Comparison of ENCODE assay signal across 26 cellular contexts in genomic region chr15:95254263-95254662, GRCh38.
DNase-seq lines count a peak whose midpoint lies in the region; ATAC-seq, FAIRE-seq and TF ChIP-seq lines count a peak whose summit lies in the region.
"Had no signal": no experiment of that assay in that cellular context is flagged by ENCODE, and none has a peak within 500 bp of the region (broad histone marks: within the 10 kb centered on the region; RNA-seq: fewer than 3 reads in every experiment).

No MANE protein-coding gene starts in this region.

- H3K4me2 ChIP-seq in endothelial cell of umbilical vein (ENCODE audit: insufficient read depth, low read length) (peak overlapping the region; percentile 33), neural progenitor cell (no peak overlapping the region)

- dilution Hi-C loops in endothelial cell of umbilical vein (cut with MboI; ENCODE audit: extremely low pct_ligation_motif_present, low sequenced_read_pairs): no loop called here

- H3K9me3 ChIP-seq in left ventricle myocardium inferior (replicated peaks) (no peaks in the 10 kb centered on the region), endothelial cell of umbilical vein (replicated peaks; ENCODE audit: control insufficient read depth, insufficient read depth, low read length) (no peaks in the 10 kb centered on the region), right lobe of liver (no peaks in the 10 kb centered on the region), neural progenitor cell (ENCODE audit: low read depth) (no peaks in the 10 kb centered on the region)
- no peaks in the 10 kb centered on the region for H3K9me3 ChIP-seq in CD8-positive, alpha-beta T cell (ENCODE audit: low read length)

- H3K9ac ChIP-seq in endothelial cell of umbilical vein (replicated peaks; ENCODE audit: extremely low read depth, insufficient read depth, low read length) (no peak overlapping the region), neural progenitor cell (no peak overlapping the region)

- no peaks in the 10 kb centered on the region for H3F3A ChIP-seq in neural progenitor cell (ENCODE audit: low read depth)

- POLR2A ChIA-PET in endothelial cell of umbilical vein (lab: Charles Lee): no interaction called here
- POLR2A ChIA-PET in CD8-positive, alpha-beta T cell (lab: Charles Lee): no interaction called here

- H3K9me3 Mint-ChIP-seq in CD8-positive, alpha-beta T cell: no peaks in the 10 kb centered on the region
- H3K9me3 Mint-ChIP-seq in neural progenitor cell: no peaks in the 10 kb centered on the region
- H3K9me3 Mint-ChIP-seq: CD8-positive, alpha-beta memory T cell had no signal

- peak overlapping the region; percentile 5 for H2AFZ ChIP-seq in endothelial cell of umbilical vein (ENCODE audit: low read depth, low read length)
- H2AFZ ChIP-seq in neural progenitor cell (replicated peaks): no peak overlapping the region

- H4K20me1 ChIP-seq in endothelial cell of umbilical vein (replicated peaks; ENCODE audit: control insufficient read depth, extremely low read depth, insufficient read depth, low read length) (no peaks in the 10 kb centered on the region), neural progenitor cell (ENCODE audit: low read depth) (no peaks in the 10 kb centered on the region)

- H3K79me2 ChIP-seq in endothelial cell of umbilical vein (ENCODE audit: control insufficient read depth, insufficient read depth, low read length): no peaks in the 10 kb centered on the region
- H3K79me2 ChIP-seq in neural progenitor cell (ENCODE audit: low read depth): no peaks in the 10 kb centered on the region

- no peak for DNase-seq in left ventricle myocardium inferior
- no peak for DNase-seq in Right ventricle myocardium inferior (ENCODE audit: missing footprints)
- DNase-seq in endothelial cell of umbilical vein (ENCODE audit: low read depth, low spot score): peak; percentile 32
- no peak for DNase-seq in right lobe of liver
- no peak for DNase-seq in CD8-positive, alpha-beta T cell
- no peak for DNase-seq in activated CD8-positive, alpha-beta memory T cell treated with anti-CD3 and anti-CD28 coated beads, Interleukin-2, amount 50 U/mL, for 48 hours
- no peak for DNase-seq in neural progenitor cell (ENCODE audit: low spot score)
- DNase-seq in hypothalamus (lab: John Stamatoyannopoulos, UW): no peak
- DNase-seq: AML-193; C1 segment of cervical spinal cord; Calu3; CD8-positive, alpha-beta memory T cell; DMS153; Kasumi-1; NCI-H1694; NCI-H2081; NCI-H2171; NCI-H345; NCI-H524; NCI-H774; NK-92 treated with Interleukin-12 subunit alpha and Interleukin-12 subunit beta, amount 100 ng/mL, for 24 hours; SIG-M5 had no signal

- BruUV-seq in endothelial cell of umbilical vein (replicated peaks; lab: Mats Ljungman, UMichigan): no TSS peak

- H3K4me3 ChIP-seq in left ventricle myocardium inferior (no peak overlapping the region), endothelial cell of umbilical vein (replicated peaks in 1 of 3; ENCODE audit: insufficient read depth in 1 of 3, low read depth in 1 of 3, low read length in 3 of 3) (no peak overlapping the region), right lobe of liver (no peak overlapping the region), neural progenitor cell (no peak overlapping the region)
- H3K4me3 ChIP-seq in CD8-positive, alpha-beta T cell (ENCODE audit: low read depth, low read length): no peak overlapping the region

- H3K27me3 ChIP-seq in left ventricle myocardium inferior (ENCODE audit: low read depth) (no peaks in the 10 kb centered on the region), endothelial cell of umbilical vein (ENCODE audit: control insufficient read depth in 2 of 2, insufficient read depth in 2 of 2, low read length in 2 of 2) (no peaks in the 10 kb centered on the region), right lobe of liver (no peaks in the 10 kb centered on the region), neural progenitor cell (no peaks in the 10 kb centered on the region)
- no peaks in the 10 kb centered on the region for H3K27me3 ChIP-seq in CD8-positive, alpha-beta T cell (ENCODE audit: insufficient read depth, low read length)

- no peaks in the 10 kb centered on the region for H3K36me3 Mint-ChIP-seq in CD8-positive, alpha-beta T cell
- no peaks in the 10 kb centered on the region for H3K36me3 Mint-ChIP-seq in neural progenitor cell
- H3K36me3 Mint-ChIP-seq: CD8-positive, alpha-beta memory T cell had no signal

- H3K4me1 Mint-ChIP-seq in CD8-positive, alpha-beta T cell (ENCODE audit: low read depth): no peaks in the 10 kb centered on the region
- peaks cover 5% of the 10 kb centered on the region for H3K4me1 Mint-ChIP-seq in neural progenitor cell
- H3K4me1 Mint-ChIP-seq: CD8-positive, alpha-beta memory T cell had no signal

- H3K4me1 ChIP-seq in left ventricle myocardium inferior (peaks cover 7% of the 10 kb centered on the region), endothelial cell of umbilical vein (ENCODE audit: control insufficient read depth, extremely low read depth, insufficient read depth, low read length) (peaks cover 37% of the 10 kb centered on the region), right lobe of liver (no peaks in the 10 kb centered on the region), neural progenitor cell (peaks cover 12% of the 10 kb centered on the region)
- H3K4me1 ChIP-seq in CD8-positive, alpha-beta T cell (ENCODE audit: insufficient read depth, low read length): no peaks in the 10 kb centered on the region

- no peak for TF ChIP-seq POLR2A in endothelial cell of umbilical vein (IDR thresholded peaks at IDR 0.05; ENCODE audit: low read depth, low read length)
- no peak for TF ChIP-seq POLR2A in right lobe of liver (IDR thresholded peaks at IDR 0.05)

- peak overlapping the region; percentile 29 for H3K27ac ChIP-seq in left ventricle myocardium inferior (replicated peaks)
- peak overlapping the region; percentile 23 for H3K27ac ChIP-seq in endothelial cell of umbilical vein (ENCODE audit: insufficient read depth, low read depth, low read length)
- peak overlapping the region in 2 of 3 donors; percentile 3 to 34 for H3K27ac ChIP-seq in right lobe of liver
- H3K27ac ChIP-seq in CD8-positive, alpha-beta T cell (ENCODE audit: low read depth, low read length): no peak overlapping the region
- no peak overlapping the region for H3K27ac ChIP-seq in neural progenitor cell
- H3K27ac ChIP-seq: 22Rv1, RWPE1 had no signal

- no peaks in the 10 kb centered on the region for H3K36me3 ChIP-seq in left ventricle myocardium inferior
- no peaks in the 10 kb centered on the region for H3K36me3 ChIP-seq in endothelial cell of umbilical vein (ENCODE audit: control insufficient read depth in 2 of 2, extremely low read depth in 1 of 2, insufficient read depth in 2 of 2, low read length in 2 of 2)
- no peaks in the 10 kb centered on the region for H3K36me3 ChIP-seq in right lobe of liver
- H3K36me3 ChIP-seq in CD8-positive, alpha-beta T cell (ENCODE audit: insufficient read depth, low read length): no peaks in the 10 kb centered on the region
- no peaks in the 10 kb centered on the region for H3K36me3 ChIP-seq in neural progenitor cell

- peaks cover 15% of the 10 kb centered on the region for H3K27me3 Mint-ChIP-seq in CD8-positive, alpha-beta T cell (ENCODE audit: low read depth)
- H3K27me3 Mint-ChIP-seq in neural progenitor cell (ENCODE audit: insufficient read depth, low read depth): no peaks in the 10 kb centered on the region

- no peak overlapping the region for H3K27ac Mint-ChIP-seq in CD8-positive, alpha-beta T cell
- H3K27ac Mint-ChIP-seq in neural progenitor cell: no peak overlapping the region
- H3K27ac Mint-ChIP-seq: CD8-positive, alpha-beta memory T cell had no signal

- H3K9me1 ChIP-seq in endothelial cell of umbilical vein (replicated peaks; ENCODE audit: control insufficient read depth, extremely low read depth, insufficient read depth, low read length): no peaks in the 10 kb centered on the region

- no peak overlapping the region for H3K4me3 Mint-ChIP-seq in CD8-positive, alpha-beta T cell
- H3K4me3 Mint-ChIP-seq in neural progenitor cell: no peak overlapping the region
- H3K4me3 Mint-ChIP-seq: CD8-positive, alpha-beta memory T cell had no signal

- TF ChIP-seq CTCF in left ventricle myocardium inferior (IDR thresholded peaks at IDR 0.05; ENCODE audit: borderline replicate concordance) (no peak), endothelial cell of umbilical vein (IDR thresholded peaks at IDR 0.05; ENCODE audit: extremely low read depth in 1 of 2, insufficient read depth in 1 of 2, low read depth in 1 of 2, low read length in 2 of 2) (no peak), right lobe of liver (IDR thresholded peaks at IDR 0.05) (no peak), neural progenitor cell (IDR thresholded peaks at IDR 0.05) (no peak)
- TF ChIP-seq CTCF in CD8-positive, alpha-beta T cell (IDR thresholded peaks at IDR 0.05): no peak

- ATAC-seq in Right ventricle myocardium inferior: no peak
- peak; percentile 52 to 68 (median 62) for ATAC-seq in right lobe of liver
- ATAC-seq in CD8-positive, alpha-beta T cell: no peak

- WGBS in right lobe of liver (ENCODE audit: insufficient coverage, low coverage, low lambda C conversion rate, missing lambda C conversion rate): 0% methylated on average over 3 of the region's 3 CpGs

- CTCF ChIA-PET in endothelial cell of umbilical vein (lab: Charles Lee): interaction anchor here (0.7 kb wide), 1 partner anchor 671 kb away, joined by 3 read pairs; no protein-coding TSS in a partner anchor
- CTCF ChIA-PET in CD8-positive, alpha-beta T cell (lab: Charles Lee): no interaction called here

- intact Hi-C loops in left ventricle myocardium inferior (cut with micrococcal nuclease): loop anchor here (10.0 kb wide), 1 partner anchor 1071 kb away; no protein-coding TSS in a partner anchor
- intact Hi-C loops in Right ventricle myocardium inferior (cut with DNase I): loop anchor here (10.0 kb wide), 2 partner anchors 229 to 351 kb away; no protein-coding TSS in a partner anchor
- intact Hi-C loops in endothelial cell of umbilical vein (cut with micrococcal nuclease): loop anchor here (10.0 kb wide), 2 partner anchors 631 to 839 kb away; no protein-coding TSS in a partner anchor
- intact Hi-C loops in right lobe of liver (cut with DNase I): no loop called here
- intact Hi-C loops in CD8-positive, alpha-beta T cell (cut with DNase I, micrococcal nuclease): loop anchor here in 1 of 2 experiments (10.0 kb wide), 2 partner anchors 571 to 1641 kb away; no protein-coding TSS in a partner anchor

- FAIRE-seq in endothelial cell of umbilical vein (lab: Jason Lieb, UNC): peak; percentile 42
- FAIRE-seq: GM12892, GM18507 had no signal

TF ChIP-seq in endothelial cell of umbilical vein, 7 proteins besides CTCF, POLR2A, EP300 and RAD21 (continues in another document):
- TF ChIP-seq MYC (IDR thresholded peaks at IDR 0.05; ENCODE audit: low read depth, low read length) (no peak), POLR2AphosphoS5 (IDR thresholded peaks at IDR 0.05; ENCODE audit: insufficient read depth, low read depth, low read length) (no peak), JUN (IDR thresholded peaks at IDR 0.05; ENCODE audit: borderline replicate concordance, insufficient read depth, insufficient read length, low read depth) (no peak), FOS (IDR thresholded peaks at IDR 0.05; ENCODE audit: borderline replicate concordance, insufficient read depth, low read length) (no peak), GATA2 (IDR thresholded peaks at IDR 0.05; ENCODE audit: insufficient read depth, insufficient read length, low read depth, low read length) (peak; percentile 37)

Comparison
In these comparisons a context has a peak if more than half of its experiments do, and no peak if none do; other contexts are left out.
1. H3K27ac ChIP-seq: peak in left ventricle myocardium inferior (single experiment), endothelial cell of umbilical vein (single experiment) and right lobe of liver (2 of 3); none in CD8-positive, alpha-beta T cell (single experiment) and neural progenitor cell (single experiment).
2. ATAC-seq: peak in right lobe of liver (4 of 4); none in Right ventricle myocardium inferior (single experiment) and CD8-positive, alpha-beta T cell (single experiment).
3. intact Hi-C loops: an anchor here in left ventricle myocardium inferior (10.0 kb wide), Right ventricle myocardium inferior (10.0 kb wide) and endothelial cell of umbilical vein (10.0 kb wide); none called in right lobe of liver.